ENCODE assay signal across 12 cellular contexts in the genomic region with DNA sequence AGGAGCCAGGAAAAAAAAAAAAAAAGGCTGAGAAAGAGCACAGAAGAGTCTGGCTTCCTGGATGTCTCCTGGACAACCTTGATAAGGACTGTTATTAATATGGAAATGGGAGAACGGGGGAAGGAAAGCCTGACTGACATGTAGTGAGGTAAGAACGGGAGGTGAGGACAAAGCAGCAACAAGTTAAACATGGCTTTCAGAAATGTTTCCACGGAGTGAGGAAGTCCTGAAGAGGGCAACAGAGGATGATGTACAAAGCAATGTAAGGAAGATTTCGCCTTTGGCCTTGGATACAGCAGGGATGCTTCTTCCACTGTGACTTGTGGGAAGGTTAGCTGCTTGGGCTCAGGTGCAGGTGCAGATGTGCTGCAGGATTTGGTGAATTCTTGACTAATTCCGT. TPM values are rescaled to one million over a fixed set of nuclear protein-coding genes. Genes with fewer than 3 reads are reported as not detected.
A peak's percentile ranks its signal among the peaks of the same experiment; 100 is the strongest.
DNase-seq lines count a peak whose midpoint lies in the region; ATAC-seq and TF ChIP-seq lines count a peak whose summit lies in the region.
"Had no signal": no experiment of that assay in that cellular context is flagged by ENCODE, and none has a peak within 500 bp of the region (broad histone marks: within the 10 kb centered on the region; RNA-seq: fewer than 3 reads in every experiment).

No MANE protein-coding gene starts in this region.

- no peak for TF ChIP-seq CTCF in mucosa of descending colon (IDR thresholded peaks at IDR 0.05)

- H3K9me3 Mint-ChIP-seq in activated CD4-positive, alpha-beta memory T cell treated with anti-CD3 and anti-CD28 coated beads, Interleukin-2, amount 10 ng/mL, durations not matched to agents 7 days and 5 days, result no peaks in the 10 kb centered on the region
- H3K9me3 Mint-ChIP-seq: activated T-helper 17 cell treated with anti-CD3 and anti-CD28 coated beads, Interleukin-2, amount 50 U/mL, for 72 hours; T-cell had no signal

- H3K36me3 ChIP-seq in mucosa of descending colon (ENCODE audit: low read depth), result no peaks in the 10 kb centered on the region

- H3K9me3 ChIP-seq in mucosa of descending colon, result no peaks in the 10 kb centered on the region

- peaks cover 11% of the 10 kb centered on the region for H3K27me3 Mint-ChIP-seq in activated CD4-positive, alpha-beta memory T cell treated with anti-CD3 and anti-CD28 coated beads, Interleukin-2, amount 10 ng/mL, durations not matched to agents 7 days and 5 days

- no peak overlapping the region for H3K4me3 Mint-ChIP-seq in activated CD4-positive, alpha-beta memory T cell treated with anti-CD3 and anti-CD28 coated beads, Interleukin-2, amount 10 ng/mL, durations not matched to agents 7 days and 5 days
- H3K4me3 Mint-ChIP-seq: activated T-helper 17 cell treated with anti-CD3 and anti-CD28 coated beads, Interleukin-2, amount 50 U/mL, for 72 hours; T-cell had no signal

- in situ Hi-C loops in T47D (cut with HindIII; ENCODE audit: low pct_unique_long_range_greater_than_20kb, low sequenced_read_pairs), result no loop called here

- CTCF ChIA-PET in activated CD4-positive, alpha-beta memory T cell treated with anti-CD3 and anti-CD28 coated beads, Interleukin-2, amount 10 ng/mL, durations not matched to agents 7 days and 5 days (lab: Charles Lee), result interaction anchor here (1.4 to 5.9 kb wide), 3 partner anchors 12 to 183 kb away, joined by 5 to 39 read pairs (median 13); a partner anchor contains a TSS

- POLR2A ChIA-PET in activated CD4-positive, alpha-beta memory T cell treated with anti-CD3 and anti-CD28 coated beads, Interleukin-2, amount 10 ng/mL, durations not matched to agents 7 days and 5 days (lab: Charles Lee), result interaction anchor here (1.0 kb wide), 1 partner anchor 11 kb away, joined by 3 read pairs; no protein-coding TSS in a partner anchor

- no peak overlapping the region for H3K27ac Mint-ChIP-seq in activated CD4-positive, alpha-beta memory T cell treated with anti-CD3 and anti-CD28 coated beads, Interleukin-2, amount 10 ng/mL, durations not matched to agents 7 days and 5 days
- H3K27ac Mint-ChIP-seq: activated T-helper 17 cell treated with anti-CD3 and anti-CD28 coated beads, Interleukin-2, amount 50 U/mL, for 72 hours; T-cell had no signal

- H3K36me3 Mint-ChIP-seq in activated CD4-positive, alpha-beta memory T cell treated with anti-CD3 and anti-CD28 coated beads, Interleukin-2, amount 10 ng/mL, durations not matched to agents 7 days and 5 days (ENCODE audit: low read depth), result no peaks in the 10 kb centered on the region
- H3K36me3 Mint-ChIP-seq: T-cell had no signal

- no peaks in the 10 kb centered on the region for H3K4me1 ChIP-seq in mucosa of descending colon (ENCODE audit: low read depth)

- DNase-seq in DMS 273 (lab: John Stamatoyannopoulos, UW; ENCODE audit: unreplicated experiment), result peak; percentile 60
- no peak for DNase-seq in DMS 273 treated with DMSO at 0.1 percent for 48 hours (lab: John Stamatoyannopoulos, UW)
- peak; percentile 35 for DNase-seq in NCI-H1092 (lab: John Stamatoyannopoulos, UW)
- DNase-seq in T47D (ENCODE audit: low read depth in 1 of 2, low spot score in 1 of 2), result peak; percentile 45 to 85
- DNase-seq in mucosa of descending colon, result no peak
- no peak for DNase-seq in activated CD4-positive, alpha-beta memory T cell treated with anti-CD3 and anti-CD28 coated beads, Interleukin-2, amount 10 ng/mL, durations not matched to agents 7 days and 5 days
- DNase-seq in stimulated activated CD4-positive, alpha-beta T cell treated with anti-CD3 and anti-CD28 coated beads, Interleukin-1b, Interleukin-23, amount 100 ng/mL, for 48 hours, result no peak
- DNase-seq: 8988T, Karpas-422, T-cell had no signal

- intact Hi-C loops in mucosa of descending colon (cut with DNase I, micrococcal nuclease), result no loop called here

- ATAC-seq in mucosa of descending colon, result peak; percentile 31
- no peak for ATAC-seq in GM18873 (IDR thresholded peaks at IDR 0.05; ENCODE audit: low FRiP score, unreplicated experiment)
- ATAC-seq: activated T-helper 17 cell treated with anti-CD3 and anti-CD28 coated beads, Interleukin-2, amount 50 U/mL, for 72 hours; T-cell had no signal

- peaks cover 12% of the 10 kb centered on the region for H3K4me1 Mint-ChIP-seq in activated CD4-positive, alpha-beta memory T cell treated with anti-CD3 and anti-CD28 coated beads, Interleukin-2, amount 10 ng/mL, durations not matched to agents 7 days and 5 days
- H3K4me1 Mint-ChIP-seq: activated T-helper 17 cell treated with anti-CD3 and anti-CD28 coated beads, Interleukin-2, amount 50 U/mL, for 72 hours had no signal

- no peak overlapping the region for H3K4me3 ChIP-seq in mucosa of descending colon

RNA-seq across cellular contexts. Expression of a gene that starts 11.9 kb away (rescaled TPM):
- 100 to 1,000 TPM in 1 of 3 donors, 10 to 100 TPM in 1, 1 to 10 TPM in 1; 6.5 to 209 (median 17.2) TPM for total RNA-seq in mucosa of descending colon
- total RNA-seq in activated CD4-positive, alpha-beta memory T cell treated with anti-CD3 and anti-CD28 coated beads, Interleukin-2, amount 10 ng/mL, durations not matched to agents 7 days and 5 days, result 10 to 100 TPM; 68.8 to 71.7 TPM

RNA-seq across cellular contexts. Expression of a gene that starts 59.1 kb away (rescaled TPM):
- total RNA-seq in mucosa of descending colon, result 10 to 100 TPM; 14.1 to 19.3 (median 15.6) TPM
- 10 to 100 TPM; 19.7 to 20.0 TPM for total RNA-seq in activated CD4-positive, alpha-beta memory T cell treated with anti-CD3 and anti-CD28 coated beads, Interleukin-2, amount 10 ng/mL, durations not matched to agents 7 days and 5 days

Comparison
In these comparisons a context has a peak if more than half of its experiments do, and no peak if none do; other contexts are left out.
1. DNase-seq: peak in DMS 273 (single experiment), NCI-H1092 (single experiment) and T47D (2 of 2); none in DMS 273 treated with DMSO at 0.1 percent for 48 hours (single experiment), mucosa of descending colon (0 of 3), activated CD4-positive, alpha-beta memory T cell treated with anti-CD3 and anti-CD28 coated beads, Interleukin-2, amount 10 ng/mL, durations not matched to agents 7 days and 5 days (single experiment) and stimulated activated CD4-positive, alpha-beta T cell treated with anti-CD3 and anti-CD28 coated beads, Interleukin-1b, Interleukin-23, amount 100 ng/mL, for 48 hours (single experiment).